In the genomic region with DNA sequence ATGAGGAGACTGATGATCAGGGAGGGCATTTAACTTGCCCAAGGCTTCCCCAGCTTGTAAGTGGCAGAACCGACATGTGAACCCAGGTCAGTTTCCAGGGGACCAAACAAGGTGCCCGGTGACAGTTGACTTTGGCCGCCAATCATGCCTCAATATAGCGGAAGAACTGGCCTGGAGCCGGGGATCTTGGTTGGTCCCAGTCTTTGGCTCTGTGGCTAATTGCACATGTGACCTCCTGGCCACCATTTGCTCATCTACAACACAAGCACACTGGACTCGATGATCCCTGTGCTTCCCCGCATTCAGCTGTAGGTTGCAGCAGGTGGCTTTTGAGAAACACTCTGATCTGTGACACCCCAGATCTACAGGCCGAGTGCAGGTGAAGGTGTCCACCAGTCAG, we compare ENCODE assay signal across 19 cellular contexts. TPM values are rescaled to one million over a fixed set of nuclear protein-coding genes. Genes with fewer than 3 reads are reported as not detected.
A peak's percentile ranks its signal among the peaks of the same experiment; 100 is the strongest.
DNase-seq lines count a peak whose midpoint lies in the region; ATAC-seq and TF ChIP-seq lines count a peak whose summit lies in the region.
"Had no signal": no experiment of that assay in that cellular context is flagged by ENCODE, and none has a peak within 500 bp of the region (broad histone marks: within the 10 kb centered on the region; RNA-seq: fewer than 3 reads in every experiment).

No MANE protein-coding gene starts in this region.

- peak overlapping the region; percentile 76 for H3K27ac Mint-ChIP-seq in glutamatergic neuron (ENCODE audit: unreplicated experiment)

- peaks cover 4% of the 10 kb centered on the region for H3K27me3 Mint-ChIP-seq in glutamatergic neuron (ENCODE audit: unreplicated experiment)

- H3K27ac ChIP-seq in OCI-LY7 (ENCODE audit: low read depth, low read length, poor library complexity, severe bottlenecking) (no peak overlapping the region), right lobe of liver (peak overlapping the region; percentile 62 to 87 (median 70)), skeletal muscle tissue (ENCODE audit: low read depth, low read length) (peak overlapping the region; percentile 96)
- H3K27ac ChIP-seq: HL-60 had no signal

- in situ Hi-C loops in GM13977 (cut with MboI; ENCODE audit: low pct_unique_long_range_greater_than_20kb, low sequenced_read_pairs, unreplicated experiment), result no loop called here

- H3K9me2 ChIP-seq in OCI-LY7 (ENCODE audit: insufficient read depth, low read length), result no peaks in the 10 kb centered on the region

- H3K27me3 ChIP-seq in right lobe of liver, result no peaks in the 10 kb centered on the region
- no peaks in the 10 kb centered on the region for H3K27me3 ChIP-seq in skeletal muscle tissue (ENCODE audit: control insufficient read depth in 3 of 3, insufficient read depth in 3 of 3, low read length in 3 of 3)

- H3K9me3 ChIP-seq in OCI-LY7 (ENCODE audit: low read length), result no peaks in the 10 kb centered on the region
- no peaks in the 10 kb centered on the region for H3K9me3 ChIP-seq in right lobe of liver
- no peaks in the 10 kb centered on the region for H3K9me3 ChIP-seq in skeletal muscle tissue (ENCODE audit: control insufficient read depth in 3 of 3, low read length in 3 of 3)

- WGBS in right lobe of liver (ENCODE audit: insufficient coverage, low coverage, low lambda C conversion rate, missing lambda C conversion rate), result 35% methylated on average over 3 of the region's 8 CpGs

- TF ChIP-seq POLR2A in right lobe of liver (IDR thresholded peaks at IDR 0.05), result no peak

- peak overlapping the region; percentile 66 to 91 (median 83) for H3K9ac ChIP-seq in skeletal muscle tissue (ENCODE audit: low read depth in 1 of 3, low read length in 3 of 3)

- H3K36me3 Mint-ChIP-seq in glutamatergic neuron (ENCODE audit: unreplicated experiment), result no peaks in the 10 kb centered on the region
- H3K36me3 Mint-ChIP-seq: CD14-positive monocyte had no signal

- POLR2A ChIA-PET in OCI-LY7 (lab: Charles Lee), result no interaction called here

- peaks cover 18% of the 10 kb centered on the region for H3K4me1 Mint-ChIP-seq in glutamatergic neuron (ENCODE audit: low read depth, unreplicated experiment)
- H3K4me1 Mint-ChIP-seq: CD14-positive monocyte had no signal

- H3K4me3 Mint-ChIP-seq in glutamatergic neuron (ENCODE audit: unreplicated experiment), result peak overlapping the region; percentile 55
- H3K4me3 Mint-ChIP-seq: CD14-positive monocyte had no signal

- peaks cover 7% of the 10 kb centered on the region for H3K9me3 Mint-ChIP-seq in glutamatergic neuron (ENCODE audit: unreplicated experiment)
- H3K9me3 Mint-ChIP-seq: CD14-positive monocyte had no signal

- peak overlapping the region; percentile 93 for H3K4me2 ChIP-seq in OCI-LY7 (ENCODE audit: low read length)

- intact Hi-C loops in OCI-LY7 (cut with micrococcal nuclease; ENCODE audit: unreplicated experiment) (no loop called here), right lobe of liver (cut with DNase I) (loop anchor here (10.0 kb wide), 1 partner anchor 65 kb away; no protein-coding TSS in a partner anchor)

- CTCF ChIA-PET in OCI-LY7 (lab: Charles Lee; ENCODE audit: unreplicated experiment), result no interaction called here

- peaks cover 41% of the 10 kb centered on the region for H3K4me1 ChIP-seq in OCI-LY7 (ENCODE audit: insufficient read depth, low read length, poor library complexity, severe bottlenecking)
- peaks cover 0 to 53% (median 22%) of the 10 kb centered on the region in 4 donors for H3K4me1 ChIP-seq in right lobe of liver
- H3K4me1 ChIP-seq in skeletal muscle tissue (ENCODE audit: control insufficient read depth in 3 of 3, insufficient read depth in 3 of 3, low read length in 3 of 3), result peaks cover 49 to 78% (median 54%) of the 10 kb centered on the region in 3 donors

- no TSS peak for BruUV-seq in OCI-LY7 (replicated peaks; lab: Mats Ljungman, UMichigan)

- DNase-seq in OCI-LY7 (ENCODE audit: low spot score) (no peak), glutamatergic neuron (no peak), right lobe of liver (peak; percentile 46 to 91 (median 88)), GM13977 (ENCODE audit: low spot score) (no peak), HuH-7 (ENCODE audit: low spot score) (no peak), islet precursor cell (no peak), NCI-H526 treated with DMSO at 0.1 percent for 48 hours (lab: John Stamatoyannopoulos, UW) (no peak)
- DNase-seq: COR-L47, DMS153, EL, H7, KBM-7, NCI-H1105, NCI-H187, NCI-H446 treated with DMSO at 0.1 percent for 48 hours, NCI-H774 had no signal

- no peak overlapping the region for H2AFZ ChIP-seq in OCI-LY7 (ENCODE audit: low read length)

- H3K79me2 ChIP-seq in OCI-LY7 (ENCODE audit: insufficient read depth, low read depth, low read length), result no peaks in the 10 kb centered on the region

- no peak for TF ChIP-seq CTCF in OCI-LY7 (conservative IDR thresholded peaks at IDR 0.05; ENCODE audit: low read length)
- TF ChIP-seq CTCF in glutamatergic neuron (IDR thresholded peaks at IDR 0.05; ENCODE audit: partially characterized antibody, unreplicated experiment), result no peak
- TF ChIP-seq CTCF in right lobe of liver (IDR thresholded peaks at IDR 0.05), result no peak
- TF ChIP-seq CTCF in GM13977 (IDR thresholded peaks at IDR 0.05; ENCODE audit: extremely low read depth, insufficient read depth, missing control alignments), result no peak

- ATAC-seq in right lobe of liver, result peak; percentile 2 to 50 (median 41)

- H3K4me3 ChIP-seq in OCI-LY7 (ENCODE audit: low read depth, low read length, poor library complexity, severe bottlenecking) (no peak overlapping the region), right lobe of liver (peak overlapping the region in 2 of 3 donors; percentile 69 to 76), skeletal muscle tissue (ENCODE audit: low read length in 3 of 3) (peak overlapping the region; percentile 19 to 76 (median 74))

- no peaks in the 10 kb centered on the region for H3K36me3 ChIP-seq in OCI-LY7 (ENCODE audit: insufficient read depth, low read length)
- H3K36me3 ChIP-seq in right lobe of liver, result no peaks in the 10 kb centered on the region
- peaks cover 2 to 6% (median 3%) of the 10 kb centered on the region in 3 donors for H3K36me3 ChIP-seq in skeletal muscle tissue (ENCODE audit: control insufficient read depth in 3 of 3, insufficient read depth in 3 of 3, low read length in 3 of 3)

- H4K20me1 ChIP-seq in OCI-LY7 (ENCODE audit: insufficient read depth, low read length), result no peaks in the 10 kb centered on the region

RNA-seq across cellular contexts. Expression of gene ACACB, which starts 13.9 kb away (rescaled TPM):
- 19.7 and 25.6 TPM in 2 replicates for total RNA-seq in OCI-LY7 (2014; rRNA removed; shearing (Covaris generic))
- total RNA-seq in OCI-LY7 (2022) (45.1 and 46.2 TPM in 2 replicates), glutamatergic neuron (ENCODE audit: unreplicated experiment) (3.8 TPM), right lobe of liver (100 to 1,000 TPM; 107 to 237 (median 187) TPM), skeletal muscle tissue (27.7 TPM)

RNA-seq across cellular contexts. Expression of gene UNG, which starts 32.9 kb away (rescaled TPM):
- 50.7 and 60.6 TPM in 2 replicates for total RNA-seq in OCI-LY7 (2014; rRNA removed; shearing (Covaris generic))
- total RNA-seq in OCI-LY7 (2022) (84.1 and 85.0 TPM in 2 replicates), glutamatergic neuron (ENCODE audit: unreplicated experiment) (32.4 TPM), right lobe of liver (10 to 100 TPM; 16.3 to 42.7 (median 21.2) TPM), skeletal muscle tissue (25.6 TPM)

RNA-seq across cellular contexts. Expression of gene ALKBH2, which starts 37.0 kb away (rescaled TPM):
- 70.3 and 76.8 TPM in 2 replicates for total RNA-seq in OCI-LY7 (2014; rRNA removed; shearing (Covaris generic))
- total RNA-seq in OCI-LY7 (2022) (90.5 and 111 TPM in 2 replicates), glutamatergic neuron (ENCODE audit: unreplicated experiment) (16.4 TPM), right lobe of liver (10 to 100 TPM in 4 of 6 experiments, 1 to 10 TPM in 2; 6.1 to 19.3 (median 17.1) TPM), skeletal muscle tissue (20.4 TPM)

Comparison
In these comparisons a context has a peak if more than half of its experiments do, and no peak if none do; other contexts are left out.
1. DNase-seq: peak in right lobe of liver (3 of 3); none in OCI-LY7 (single experiment), glutamatergic neuron (single experiment), GM13977 (single experiment), HuH-7 (single experiment), islet precursor cell (single experiment) and NCI-H526 treated with DMSO at 0.1 percent for 48 hours (single experiment).